Comparison of ENCODE assay signal across 9 cellular contexts in genomic region chr12:74415633-74416032, GRCh38.
DNase-seq lines count a peak whose midpoint lies in the region; ATAC-seq, FAIRE-seq and TF ChIP-seq lines count a peak whose summit lies in the region.
"Had no signal": no experiment of that assay in that cellular context is flagged by ENCODE, and none has a peak within 500 bp of the region (broad histone marks: within the 10 kb centered on the region; RNA-seq: fewer than 3 reads in every experiment).

No MANE protein-coding gene starts in this region.

- in situ Hi-C loops in T47D (cut with HindIII; ENCODE audit: low pct_unique_long_range_greater_than_20kb, low sequenced_read_pairs): no loop called here

- intact Hi-C loops in pancreas (cut with DNase I): no loop called here

- H3K36me3 ChIP-seq in pancreas: no peaks in the 10 kb centered on the region
- H3K36me3 ChIP-seq: BLaER1 treated with 17β-estradiol and CSF1 and Interleukin-3, amounts not matched to agents 10 nM and 100 nM had no signal

- ATAC-seq in GM21737 (IDR thresholded peaks at IDR 0.05; ENCODE audit: unreplicated experiment) (peak; percentile 62), pancreas (peak in 3 of 4 donors; percentile 61 to 72 (median 70))

- no peak overlapping the region for H3K4me3 ChIP-seq in pancreas
- H3K4me3 ChIP-seq: BLaER1 treated with 17β-estradiol and CSF1 and Interleukin-3, amounts not matched to agents 10 nM and 100 nM had no signal

- H3K27me3 ChIP-seq in pancreas: no peaks in the 10 kb centered on the region
- H3K27me3 ChIP-seq: BLaER1 treated with 17β-estradiol and CSF1 and Interleukin-3, amounts not matched to agents 10 nM and 100 nM had no signal

- TF ChIP-seq CTCF in pancreas (IDR thresholded peaks at IDR 0.05): peak in 3 of 4 donors; percentile 12 to 22 (median 13)

- H3K9me3 ChIP-seq in pancreas: no peaks in the 10 kb centered on the region
- H3K9me3 ChIP-seq: BLaER1 treated with 17β-estradiol and CSF1 and Interleukin-3, amounts not matched to agents 10 nM and 100 nM had no signal

- no peaks in the 10 kb centered on the region for H3K4me1 ChIP-seq in pancreas

- H3K27ac ChIP-seq in pancreas: no peak overlapping the region
- H3K27ac ChIP-seq: BLaER1 treated with 17β-estradiol and CSF1 and Interleukin-3, amounts not matched to agents 10 nM and 100 nM had no signal

- peak; percentile 25 for DNase-seq in NCI-H1105 treated with DMSO at 0.1 percent for 48 hours (lab: John Stamatoyannopoulos, UW)
- no peak for DNase-seq in NCI-H1105 (lab: John Stamatoyannopoulos, UW)
- peak; percentile 4 for DNase-seq in MV-4-11 (lab: John Stamatoyannopoulos, UW)
- DNase-seq in T47D (ENCODE audit: low read depth in 1 of 2, low spot score in 1 of 2): peak; percentile 41 to 68
- DNase-seq in pancreas: no peak
- DNase-seq in NCI-H1092 (lab: John Stamatoyannopoulos, UW): no peak
- DNase-seq in NCI-H226: no peak

- no peak for FAIRE-seq in pancreas (lab: Jason Lieb, UNC)

Comparison
In these comparisons a context has a peak if more than half of its experiments do, and no peak if none do; other contexts are left out.
1. DNase-seq: peak in NCI-H1105 treated with DMSO at 0.1 percent for 48 hours (single experiment), MV-4-11 (single experiment) and T47D (2 of 2); none in NCI-H1105 (single experiment), pancreas (0 of 6), NCI-H1092 (single experiment) and NCI-H226 (single experiment).